Comparison of ENCODE assay signal across 8 cellular contexts in genomic region chr2:9770308-9771100, GRCh38.
DNase-seq lines count a peak whose midpoint lies in the region; ATAC-seq, FAIRE-seq and TF ChIP-seq lines count a peak whose summit lies in the region.

No MANE protein-coding gene starts in this region.

- no peak overlapping the region for H3K27ac ChIP-seq in right lobe of liver
- peak overlapping the region in 1 of 5 donors; percentile 38 for H3K27ac ChIP-seq in stomach

- H3K4me1 Mint-ChIP-seq in activated CD4-positive, alpha-beta T cell treated with anti-CD3 and anti-CD28 coated beads for 36 hours, result peaks cover 13% of the 10 kb centered on the region

- H3K9me3 Mint-ChIP-seq in activated CD4-positive, alpha-beta T cell treated with anti-CD3 and anti-CD28 coated beads for 36 hours (ENCODE audit: low read depth), result no peaks in the 10 kb centered on the region

- CTCF ChIA-PET in activated CD4-positive, alpha-beta T cell treated with anti-CD3 and anti-CD28 coated beads for 36 hours (lab: Charles Lee), result interaction anchor here (0.7 to 3.6 kb wide), 19 partner anchors 9 to 346 kb away, joined by 3 to 23 read pairs (median 4); no protein-coding TSS in a partner anchor

- intact Hi-C loops in activated CD4-positive, alpha-beta T cell treated with anti-CD3 and anti-CD28 coated beads for 36 hours (cut with DNase I, micrococcal nuclease), result no loop called here
- intact Hi-C loops in right lobe of liver (cut with DNase I) (no loop called here), stomach (cut with DNase I; ENCODE audit: low total_unique reads) (no loop called here)

- TF ChIP-seq CTCF in right lobe of liver (IDR thresholded peaks at IDR 0.05) (peak; percentile 38 to 65 (median 53)), stomach (IDR thresholded peaks at IDR 0.05) (peak in 5 of 7 experiments; percentile 23 to 60 (median 40))

- no peak for TF ChIP-seq EP300 in stomach (IDR thresholded peaks at IDR 0.05)

- POLR2A ChIA-PET in activated CD4-positive, alpha-beta T cell treated with anti-CD3 and anti-CD28 coated beads for 36 hours (lab: Charles Lee), result interaction anchor here (1.3 kb wide), 1 partner anchor 140 kb away, joined by 3 read pairs; the partner anchor contains the start of gene YWHAQ

- H3K9me3 ChIP-seq in right lobe of liver, result no peaks in the 10 kb centered on the region
- H3K9me3 ChIP-seq in stomach, result no peaks in the 10 kb centered on the region

- no peak for TF ChIP-seq POLR2A in right lobe of liver (IDR thresholded peaks at IDR 0.05)
- no peak for TF ChIP-seq POLR2A in stomach (IDR thresholded peaks at IDR 0.05)

- H3K4me3 Mint-ChIP-seq in activated CD4-positive, alpha-beta T cell treated with anti-CD3 and anti-CD28 coated beads for 36 hours, result no peak overlapping the region

- DNase-seq in AG08395 (ENCODE audit: low spot score), result peak; percentile 77
- peak; percentile 46 for DNase-seq in GM18507 (ENCODE audit: extremely low spot score, insufficient read length, low read depth)
- peak; percentile 25 for DNase-seq in NCI-H2196 treated with DMSO at 0.1 percent for 48 hours (lab: John Stamatoyannopoulos, UW; ENCODE audit: unreplicated experiment)
- peak; percentile 73 for DNase-seq in activated CD4-positive, alpha-beta T cell treated with anti-CD3 and anti-CD28 coated beads for 36 hours
- DNase-seq in ecto neural progenitor cell (ENCODE audit: low spot score), result peak; percentile 79
- no peak for DNase-seq in right lobe of liver
- DNase-seq in stomach, result peak; percentile 70

- WGBS in right lobe of liver (ENCODE audit: insufficient coverage, low coverage, low lambda C conversion rate, missing lambda C conversion rate), result 10% methylated on average over 3 of the region's 27 CpGs
- WGBS in stomach, 5 donors, result 47 to 56% (median 55%) methylated on average over 25 to 27 of the region's 27 CpGs

- no peaks in the 10 kb centered on the region for H3K36me3 ChIP-seq in right lobe of liver
- no peaks in the 10 kb centered on the region for H3K36me3 ChIP-seq in stomach

- ATAC-seq in activated CD4-positive, alpha-beta T cell treated with anti-CD3 and anti-CD28 coated beads for 36 hours, result peak; percentile 74
- ATAC-seq in right lobe of liver (peak; percentile 38 to 69 (median 56)), HG03469 (IDR thresholded peaks at IDR 0.05; ENCODE audit: unreplicated experiment) (no peak)

- no peaks in the 10 kb centered on the region for H3K36me3 Mint-ChIP-seq in activated CD4-positive, alpha-beta T cell treated with anti-CD3 and anti-CD28 coated beads for 36 hours (ENCODE audit: low read depth)

- H3K4me1 ChIP-seq in right lobe of liver, result peaks cover 0 to 2% (median 0%) of the 10 kb centered on the region in 4 donors
- H3K4me1 ChIP-seq in stomach, result peaks cover 8 to 17% (median 11%) of the 10 kb centered on the region in 4 donors

- H3K27me3 Mint-ChIP-seq in activated CD4-positive, alpha-beta T cell treated with anti-CD3 and anti-CD28 coated beads for 36 hours, result no peaks in the 10 kb centered on the region

- no peak overlapping the region for H3K4me3 ChIP-seq in right lobe of liver
- no peak overlapping the region for H3K4me3 ChIP-seq in stomach

- no peaks in the 10 kb centered on the region for H3K27me3 ChIP-seq in right lobe of liver
- H3K27me3 ChIP-seq in stomach, result no peaks in the 10 kb centered on the region

- peak; percentile 70 for FAIRE-seq in GM18507 (lab: Jason Lieb, UNC)

- H3K27ac Mint-ChIP-seq in activated CD4-positive, alpha-beta T cell treated with anti-CD3 and anti-CD28 coated beads for 36 hours, result no peak overlapping the region

Comparison
In these comparisons a context has a peak if more than half of its experiments do, and no peak if none do; other contexts are left out.
1. DNase-seq: peak in AG08395 (single experiment), GM18507 (single experiment), NCI-H2196 treated with DMSO at 0.1 percent for 48 hours (single experiment), activated CD4-positive, alpha-beta T cell treated with anti-CD3 and anti-CD28 coated beads for 36 hours (single experiment), ecto neural progenitor cell (single experiment) and stomach (single experiment); none in right lobe of liver (0 of 3).